1 cellular context compared by ENCODE assay signal in the genomic region with DNA sequence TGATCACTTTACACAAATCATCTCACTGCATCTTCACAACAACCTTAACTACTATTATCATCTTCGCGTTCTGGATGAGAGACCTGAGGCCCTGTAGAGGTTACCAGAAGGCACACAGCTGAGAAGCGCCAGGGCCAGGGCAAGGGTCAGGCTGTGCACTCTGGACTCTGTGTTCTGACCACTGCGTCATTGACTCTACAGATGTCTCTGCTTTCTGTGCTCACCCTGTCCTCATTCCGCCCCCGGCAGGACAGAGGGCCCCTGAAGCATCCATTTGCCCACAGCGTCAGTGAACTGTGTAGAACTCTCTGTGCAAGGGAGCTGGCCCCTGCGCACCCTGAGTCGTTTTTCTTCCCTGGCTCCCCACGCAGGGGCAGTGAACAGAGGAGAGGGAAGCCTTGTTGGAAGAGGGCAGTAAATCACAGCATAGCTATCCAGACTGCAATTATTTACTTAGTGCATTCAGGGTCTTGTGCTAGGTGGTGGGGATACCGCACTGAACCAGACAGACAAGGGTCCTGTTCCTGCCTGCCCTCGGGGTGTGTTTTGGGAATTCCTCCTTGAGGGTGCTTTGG.
TF ChIP-seq lines count a peak whose summit lies in the region.

No MANE protein-coding gene starts in this region.

TF ChIP-seq in HepG2, 621 proteins besides CTCF, POLR2A, EP300 and RAD21 (continued from another document and continues in another):
- TF ChIP-seq, protein P1, sequence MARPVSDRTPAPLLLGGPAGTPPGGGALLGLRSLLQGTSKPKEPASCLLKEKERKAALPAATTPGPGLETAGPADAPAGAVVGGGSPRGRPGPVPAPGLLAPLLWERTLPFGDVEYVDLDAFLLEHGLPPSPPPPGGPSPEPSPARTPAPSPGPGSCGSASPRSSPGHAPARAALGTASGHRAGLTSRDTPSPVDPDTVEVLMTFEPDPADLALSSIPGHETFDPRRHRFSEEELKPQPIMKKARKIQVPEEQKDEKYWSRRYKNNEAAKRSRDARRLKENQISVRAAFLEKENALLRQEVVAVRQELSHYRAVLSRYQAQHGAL (CRISPR knock-in tag; IDR thresholded peaks at IDR 0.05; ENCODE audit: not compliant biosample characterization), result no peak
- TF ChIP-seq ARNT2 (CRISPR knock-in tag; IDR thresholded peaks at IDR 0.05; ENCODE audit: low read depth) (no peak), HDAC1 (CRISPR knock-in tag; IDR thresholded peaks at IDR 0.05) (peak; percentile 76), ZNF121 (CRISPR knock-in tag; IDR thresholded peaks at IDR 0.05) (no peak), MIER2 (CRISPR knock-in tag; IDR thresholded peaks at IDR 0.05) (no peak), JDP2 (CRISPR knock-in tag; IDR thresholded peaks at IDR 0.05; ENCODE audit: borderline replicate concordance) (no peak), ETV6 (CRISPR knock-in tag; conservative IDR thresholded peaks at IDR 0.05) (no peak), NFATC3 (CRISPR knock-in tag; IDR thresholded peaks at IDR 0.05) (no peak), ZBTB42 (CRISPR knock-in tag; IDR thresholded peaks at IDR 0.05) (no peak), RBM39 (IDR thresholded peaks at IDR 0.05; ENCODE audit: low read depth, low read length, poor library complexity, severe bottlenecking) (no peak), ZNF333 (CRISPR knock-in tag; IDR thresholded peaks at IDR 0.05; ENCODE audit: borderline replicate concordance) (no peak), NR2F1 (CRISPR knock-in tag; IDR thresholded peaks at IDR 0.05) (peak; percentile 71 to 86), TSC22D2 (CRISPR knock-in tag; IDR thresholded peaks at IDR 0.05; ENCODE audit: borderline replicate concordance) (no peak), POLR2AphosphoS5 (IDR thresholded peaks at IDR 0.05; ENCODE audit: low read depth, low read length) (peak; percentile 45; the same call in 1 of the 2 replicates), ZEB1 (IDR thresholded peaks at IDR 0.05; ENCODE audit: insufficient replicate concordance, low read depth) (no peak), ZNF30 (CRISPR knock-in tag; IDR thresholded peaks at IDR 0.05) (no peak), TOPORS (CRISPR knock-in tag; IDR thresholded peaks at IDR 0.05) (no peak), SRF (IDR thresholded peaks at IDR 0.05; ENCODE audit: low read depth, low read length) (no peak), RXRA (CRISPR knock-in tag; IDR thresholded peaks at IDR 0.05) (peak; percentile 81), ZNF446 (CRISPR knock-in tag; IDR thresholded peaks at IDR 0.05) (no peak), ZSCAN30 (CRISPR knock-in tag; IDR thresholded peaks at IDR 0.05) (0 out of 2 replicates have a peak, but pooled peaks have one; percentile 44), ZBTB1 (CRISPR knock-in tag; IDR thresholded peaks at IDR 0.05; ENCODE audit: borderline replicate concordance) (no peak), TBX2 (CRISPR knock-in tag; IDR thresholded peaks at IDR 0.05; ENCODE audit: borderline replicate concordance) (peak; percentile 6; the same call in 1 of the 2 replicates), MAZ (IDR thresholded peaks at IDR 0.05; ENCODE audit: borderline replicate concordance, low read depth, low read length) (no peak), MAZ (CRISPR knock-in tag; IDR thresholded peaks at IDR 0.05; ENCODE audit: low read depth) (0 out of 2 replicates have a peak, but pooled peaks have one; percentile 42), TEAD3 (CRISPR knock-in tag; optimal IDR thresholded peaks at IDR 0.05; ENCODE audit: borderline replicate concordance) (peak; percentile 17)
- TF ChIP-seq, protein P2, sequence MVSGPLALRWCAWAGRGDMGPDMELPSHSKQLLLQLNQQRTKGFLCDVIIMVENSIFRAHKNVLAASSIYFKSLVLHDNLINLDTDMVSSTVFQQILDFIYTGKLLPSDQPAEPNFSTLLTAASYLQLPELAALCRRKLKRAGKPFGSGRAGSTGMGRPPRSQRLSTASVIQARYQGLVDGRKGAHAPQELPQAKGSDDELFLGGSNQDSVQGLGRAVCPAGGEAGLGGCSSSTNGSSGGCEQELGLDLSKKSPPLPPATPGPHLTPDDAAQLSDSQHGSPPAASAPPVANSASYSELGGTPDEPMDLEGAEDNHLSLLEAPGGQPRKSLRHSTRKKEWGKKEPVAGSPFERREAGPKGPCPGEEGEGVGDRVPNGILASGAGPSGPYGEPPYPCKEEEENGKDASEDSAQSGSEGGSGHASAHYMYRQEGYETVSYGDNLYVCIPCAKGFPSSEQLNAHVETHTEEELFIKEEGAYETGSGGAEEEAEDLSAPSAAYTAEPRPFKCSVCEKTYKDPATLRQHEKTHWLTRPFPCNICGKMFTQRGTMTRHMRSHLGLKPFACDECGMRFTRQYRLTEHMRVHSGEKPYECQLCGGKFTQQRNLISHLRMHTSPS (CRISPR knock-in tag; IDR thresholded peaks at IDR 0.05; ENCODE audit: low read depth), result no peak
- TF ChIP-seq, protein P3, sequence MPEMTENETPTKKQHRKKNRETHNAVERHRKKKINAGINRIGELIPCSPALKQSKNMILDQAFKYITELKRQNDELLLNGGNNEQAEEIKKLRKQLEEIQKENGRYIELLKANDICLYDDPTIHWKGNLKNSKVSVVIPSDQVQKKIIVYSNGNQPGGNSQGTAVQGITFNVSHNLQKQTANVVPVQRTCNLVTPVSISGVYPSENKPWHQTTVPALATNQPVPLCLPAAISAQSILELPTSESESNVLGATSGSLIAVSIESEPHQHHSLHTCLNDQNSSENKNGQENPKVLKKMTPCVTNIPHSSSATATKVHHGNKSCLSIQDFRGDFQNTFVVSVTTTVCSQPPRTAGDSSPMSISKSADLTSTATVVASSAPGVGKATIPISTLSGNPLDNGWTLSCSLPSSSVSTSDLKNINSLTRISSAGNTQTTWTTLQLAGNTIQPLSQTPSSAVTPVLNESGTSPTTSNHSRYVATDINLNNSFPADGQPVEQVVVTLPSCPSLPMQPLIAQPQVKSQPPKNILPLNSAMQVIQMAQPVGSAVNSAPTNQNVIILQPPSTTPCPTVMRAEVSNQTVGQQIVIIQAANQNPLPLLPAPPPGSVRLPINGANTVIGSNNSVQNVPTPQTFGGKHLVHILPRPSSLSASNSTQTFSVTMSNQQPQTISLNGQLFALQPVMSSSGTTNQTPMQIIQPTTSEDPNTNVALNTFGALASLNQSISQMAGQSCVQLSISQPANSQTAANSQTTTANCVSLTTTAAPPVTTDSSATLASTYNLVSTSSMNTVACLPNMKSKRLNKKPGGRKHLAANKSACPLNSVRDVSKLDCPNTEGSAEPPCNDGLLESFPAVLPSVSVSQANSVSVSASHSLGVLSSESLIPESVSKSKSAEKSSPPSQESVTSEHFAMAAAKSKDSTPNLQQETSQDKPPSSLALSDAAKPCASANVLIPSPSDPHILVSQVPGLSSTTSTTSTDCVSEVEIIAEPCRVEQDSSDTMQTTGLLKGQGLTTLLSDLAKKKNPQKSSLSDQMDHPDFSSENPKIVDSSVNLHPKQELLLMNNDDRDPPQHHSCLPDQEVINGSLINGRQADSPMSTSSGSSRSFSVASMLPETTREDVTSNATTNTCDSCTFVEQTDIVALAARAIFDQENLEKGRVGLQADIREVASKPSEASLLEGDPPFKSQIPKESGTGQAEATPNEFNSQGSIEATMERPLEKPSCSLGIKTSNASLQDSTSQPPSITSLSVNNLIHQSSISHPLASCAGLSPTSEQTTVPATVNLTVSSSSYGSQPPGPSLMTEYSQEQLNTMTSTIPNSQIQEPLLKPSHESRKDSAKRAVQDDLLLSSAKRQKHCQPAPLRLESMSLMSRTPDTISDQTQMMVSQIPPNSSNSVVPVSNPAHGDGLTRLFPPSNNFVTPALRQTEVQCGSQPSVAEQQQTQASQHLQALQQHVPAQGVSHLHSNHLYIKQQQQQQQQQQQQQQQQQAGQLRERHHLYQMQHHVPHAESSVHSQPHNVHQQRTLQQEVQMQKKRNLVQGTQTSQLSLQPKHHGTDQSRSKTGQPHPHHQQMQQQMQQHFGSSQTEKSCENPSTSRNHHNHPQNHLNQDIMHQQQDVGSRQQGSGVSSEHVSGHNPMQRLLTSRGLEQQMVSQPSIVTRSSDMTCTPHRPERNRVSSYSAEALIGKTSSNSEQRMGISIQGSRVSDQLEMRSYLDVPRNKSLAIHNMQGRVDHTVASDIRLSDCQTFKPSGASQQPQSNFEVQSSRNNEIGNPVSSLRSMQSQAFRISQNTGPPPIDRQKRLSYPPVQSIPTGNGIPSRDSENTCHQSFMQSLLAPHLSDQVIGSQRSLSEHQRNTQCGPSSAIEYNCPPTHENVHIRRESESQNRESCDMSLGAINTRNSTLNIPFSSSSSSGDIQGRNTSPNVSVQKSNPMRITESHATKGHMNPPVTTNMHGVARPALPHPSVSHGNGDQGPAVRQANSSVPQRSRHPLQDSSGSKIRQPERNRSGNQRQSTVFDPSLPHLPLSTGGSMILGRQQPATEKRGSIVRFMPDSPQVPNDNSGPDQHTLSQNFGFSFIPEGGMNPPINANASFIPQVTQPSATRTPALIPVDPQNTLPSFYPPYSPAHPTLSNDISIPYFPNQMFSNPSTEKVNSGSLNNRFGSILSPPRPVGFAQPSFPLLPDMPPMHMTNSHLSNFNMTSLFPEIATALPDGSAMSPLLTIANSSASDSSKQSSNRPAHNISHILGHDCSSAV (CRISPR knock-in tag; IDR thresholded peaks at IDR 0.05; ENCODE audit: borderline replicate concordance), result no peak
- TF ChIP-seq, protein P4, sequence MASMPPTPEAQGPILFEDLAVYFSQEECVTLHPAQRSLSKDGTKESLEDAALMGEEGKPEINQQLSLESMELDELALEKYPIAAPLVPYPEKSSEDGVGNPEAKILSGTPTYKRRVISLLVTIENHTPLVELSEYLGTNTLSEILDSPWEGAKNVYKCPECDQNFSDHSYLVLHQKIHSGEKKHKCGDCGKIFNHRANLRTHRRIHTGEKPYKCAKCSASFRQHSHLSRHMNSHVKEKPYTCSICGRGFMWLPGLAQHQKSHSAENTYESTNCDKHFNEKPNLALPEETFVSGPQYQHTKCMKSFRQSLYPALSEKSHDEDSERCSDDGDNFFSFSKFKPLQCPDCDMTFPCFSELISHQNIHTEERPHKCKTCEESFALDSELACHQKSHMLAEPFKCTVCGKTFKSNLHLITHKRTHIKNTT (CRISPR knock-in tag; IDR thresholded peaks at IDR 0.05), result no peak
- TF ChIP-seq, protein P5, sequence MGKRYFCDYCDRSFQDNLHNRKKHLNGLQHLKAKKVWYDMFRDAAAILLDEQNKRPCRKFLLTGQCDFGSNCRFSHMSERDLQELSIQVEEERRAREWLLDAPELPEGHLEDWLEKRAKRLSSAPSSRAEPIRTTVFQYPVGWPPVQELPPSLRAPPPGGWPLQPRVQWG (CRISPR knock-in tag; IDR thresholded peaks at IDR 0.05; ENCODE audit: borderline replicate concordance, low read depth), result no peak
- TF ChIP-seq, protein P6, sequence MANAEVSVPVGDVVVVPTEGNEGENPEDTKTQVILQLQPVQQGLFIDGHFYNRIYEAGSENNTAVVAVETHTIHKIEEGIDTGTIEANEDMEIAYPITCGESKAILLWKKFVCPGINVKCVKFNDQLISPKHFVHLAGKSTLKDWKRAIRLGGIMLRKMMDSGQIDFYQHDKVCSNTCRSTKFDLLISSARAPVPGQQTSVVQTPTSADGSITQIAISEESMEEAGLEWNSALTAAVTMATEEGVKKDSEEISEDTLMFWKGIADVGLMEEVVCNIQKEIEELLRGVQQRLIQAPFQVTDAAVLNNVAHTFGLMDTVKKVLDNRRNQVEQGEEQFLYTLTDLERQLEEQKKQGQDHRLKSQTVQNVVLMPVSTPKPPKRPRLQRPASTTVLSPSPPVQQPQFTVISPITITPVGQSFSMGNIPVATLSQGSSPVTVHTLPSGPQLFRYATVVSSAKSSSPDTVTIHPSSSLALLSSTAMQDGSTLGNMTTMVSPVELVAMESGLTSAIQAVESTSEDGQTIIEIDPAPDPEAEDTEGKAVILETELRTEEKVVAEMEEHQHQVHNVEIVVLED (CRISPR knock-in tag; IDR thresholded peaks at IDR 0.05; ENCODE audit: borderline replicate concordance), result no peak
- TF ChIP-seq, protein P7, sequence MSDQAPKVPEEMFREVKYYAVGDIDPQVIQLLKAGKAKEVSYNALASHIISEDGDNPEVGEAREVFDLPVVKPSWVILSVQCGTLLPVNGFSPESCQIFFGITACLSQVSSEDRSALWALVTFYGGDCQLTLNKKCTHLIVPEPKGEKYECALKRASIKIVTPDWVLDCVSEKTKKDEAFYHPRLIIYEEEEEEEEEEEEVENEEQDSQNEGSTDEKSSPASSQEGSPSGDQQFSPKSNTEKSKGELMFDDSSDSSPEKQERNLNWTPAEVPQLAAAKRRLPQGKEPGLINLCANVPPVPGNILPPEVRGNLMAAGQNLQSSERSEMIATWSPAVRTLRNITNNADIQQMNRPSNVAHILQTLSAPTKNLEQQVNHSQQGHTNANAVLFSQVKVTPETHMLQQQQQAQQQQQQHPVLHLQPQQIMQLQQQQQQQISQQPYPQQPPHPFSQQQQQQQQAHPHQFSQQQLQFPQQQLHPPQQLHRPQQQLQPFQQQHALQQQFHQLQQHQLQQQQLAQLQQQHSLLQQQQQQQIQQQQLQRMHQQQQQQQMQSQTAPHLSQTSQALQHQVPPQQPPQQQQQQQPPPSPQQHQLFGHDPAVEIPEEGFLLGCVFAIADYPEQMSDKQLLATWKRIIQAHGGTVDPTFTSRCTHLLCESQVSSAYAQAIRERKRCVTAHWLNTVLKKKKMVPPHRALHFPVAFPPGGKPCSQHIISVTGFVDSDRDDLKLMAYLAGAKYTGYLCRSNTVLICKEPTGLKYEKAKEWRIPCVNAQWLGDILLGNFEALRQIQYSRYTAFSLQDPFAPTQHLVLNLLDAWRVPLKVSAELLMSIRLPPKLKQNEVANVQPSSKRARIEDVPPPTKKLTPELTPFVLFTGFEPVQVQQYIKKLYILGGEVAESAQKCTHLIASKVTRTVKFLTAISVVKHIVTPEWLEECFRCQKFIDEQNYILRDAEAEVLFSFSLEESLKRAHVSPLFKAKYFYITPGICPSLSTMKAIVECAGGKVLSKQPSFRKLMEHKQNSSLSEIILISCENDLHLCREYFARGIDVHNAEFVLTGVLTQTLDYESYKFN (CRISPR knock-in tag; conservative IDR thresholded peaks at IDR 0.05), result peak; percentile 85
- TF ChIP-seq, protein P8, sequence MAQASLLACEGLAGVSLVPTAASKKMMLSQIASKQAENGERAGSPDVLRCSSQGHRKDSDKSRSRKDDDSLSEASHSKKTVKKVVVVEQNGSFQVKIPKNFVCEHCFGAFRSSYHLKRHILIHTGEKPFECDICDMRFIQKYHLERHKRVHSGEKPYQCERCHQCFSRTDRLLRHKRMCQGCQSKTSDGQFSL (CRISPR knock-in tag; IDR thresholded peaks at IDR 0.05), result no peak
- TF ChIP-seq, protein P9, sequence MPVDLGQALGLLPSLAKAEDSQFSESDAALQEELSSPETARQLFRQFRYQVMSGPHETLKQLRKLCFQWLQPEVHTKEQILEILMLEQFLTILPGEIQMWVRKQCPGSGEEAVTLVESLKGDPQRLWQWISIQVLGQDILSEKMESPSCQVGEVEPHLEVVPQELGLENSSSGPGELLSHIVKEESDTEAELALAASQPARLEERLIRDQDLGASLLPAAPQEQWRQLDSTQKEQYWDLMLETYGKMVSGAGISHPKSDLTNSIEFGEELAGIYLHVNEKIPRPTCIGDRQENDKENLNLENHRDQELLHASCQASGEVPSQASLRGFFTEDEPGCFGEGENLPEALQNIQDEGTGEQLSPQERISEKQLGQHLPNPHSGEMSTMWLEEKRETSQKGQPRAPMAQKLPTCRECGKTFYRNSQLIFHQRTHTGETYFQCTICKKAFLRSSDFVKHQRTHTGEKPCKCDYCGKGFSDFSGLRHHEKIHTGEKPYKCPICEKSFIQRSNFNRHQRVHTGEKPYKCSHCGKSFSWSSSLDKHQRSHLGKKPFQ (CRISPR knock-in tag; IDR thresholded peaks at IDR 0.05; ENCODE audit: insufficient replicate concordance), result no peak
